8 cellular contexts compared by ENCODE assay signal in genomic region chr16:67109407-67110135, GRCh38. TPM values are rescaled to one million over a fixed set of nuclear protein-coding genes. Genes with fewer than 3 reads are reported as not detected.
DNase-seq lines count a peak whose midpoint lies in the region; ATAC-seq and TF ChIP-seq lines count a peak whose summit lies in the region.

Gene PHAF1 (plus strand): TSS chr16:67109941. CDS start chr16:67110176, 235 bp downstream.

- H3K9me3 ChIP-seq in ES-I3 (ENCODE audit: control insufficient read depth, insufficient read depth, low read length) (no peaks in the 10 kb centered on the region), H9 (ENCODE audit: control insufficient read depth, low read depth, low read length) (no peaks in the 10 kb centered on the region), MM.1S (replicated peaks; ENCODE audit: insufficient read depth, low read length) (no peaks in the 10 kb centered on the region), SJCRH30 (replicated peaks) (no peaks in the 10 kb centered on the region), neural cell (ENCODE audit: low read length) (no peaks in the 10 kb centered on the region)

- H3K14ac ChIP-seq in H9 (ENCODE audit: insufficient read depth, low read length) = peak within 1 kb of the TSS; percentile 13; the same call in 1 of the 2 replicates

- H3F3A ChIP-seq in MM.1S (ENCODE audit: insufficient read depth, low read length) (no peaks in the 10 kb centered on the region), neural cell (ENCODE audit: insufficient read depth, low read length, poor library complexity, severe bottlenecking) (no peaks in the 10 kb centered on the region)

- H2BK120ac ChIP-seq in H9 (ENCODE audit: low read depth, low read length, poor library complexity, severe bottlenecking) = no peak within 1 kb of the TSS

- no peak within 1 kb of the TSS for H3K4ac ChIP-seq in H9 (ENCODE audit: low read depth, low read length)

- DNase-seq in H9 (peak; percentile 96), MM.1S (peak; percentile 94), SJCRH30 (peak; percentile 94 to 96), activated gamma-delta T cell treated with Interleukin-2 at 50 U/mL for 16 hours (peak; percentile 95), fibroblast of villous mesenchyme (ENCODE audit: low read depth) (peak; percentile 88)
- DNase-seq in stimulated activated naive CD8-positive, alpha-beta T cell treated with anti-CD3 and anti-CD28 coated beads, Interleukin-15, amount 100 ng/mL, for 72 hours = peak; percentile 95 to 97

- no peak within 1 kb of the TSS for H2BK12ac ChIP-seq in H9 (ENCODE audit: insufficient read length, low read depth, low read length)

- H2AFZ ChIP-seq in H9 (ENCODE audit: low read length) = peak within 1 kb of the TSS; percentile 23
- peak within 1 kb of the TSS; percentile 100 for H2AFZ ChIP-seq in MM.1S (ENCODE audit: low read length)
- H2AFZ ChIP-seq in neural cell (ENCODE audit: low read depth, low read length) = peak within 1 kb of the TSS; percentile 86

- no peak within 1 kb of the TSS for H4K8ac ChIP-seq in H9 (replicated peaks; ENCODE audit: insufficient read length, low read depth, low read length)

- peaks cover 9% of the 10 kb centered on the region for H3K23me2 ChIP-seq in H9 (ENCODE audit: insufficient read length, low read depth, low read length, poor library complexity, severe bottlenecking)

- TF ChIP-seq RAD21 in neural cell (conservative IDR thresholded peaks at IDR 0.05) = peak; percentile 11

- peak within 1 kb of the TSS; percentile 82 for H3K9ac ChIP-seq in ES-I3 (ENCODE audit: low read depth, low read length)
- H3K9ac ChIP-seq in H9 (ENCODE audit: extremely low read depth, insufficient read length, low read length) = peak within 1 kb of the TSS; percentile 81
- peak within 1 kb of the TSS; percentile 80 for H3K9ac ChIP-seq in MM.1S (ENCODE audit: low read length)
- H3K9ac ChIP-seq in neural cell (ENCODE audit: low read length) = peak within 1 kb of the TSS; percentile 86

- TF ChIP-seq CTCF in H9 (conservative IDR thresholded peaks at IDR 0.05) (no peak), MM.1S (IDR thresholded peaks at IDR 0.05; ENCODE audit: low read length) (no peak), fibroblast of villous mesenchyme (IDR thresholded peaks at IDR 0.05; ENCODE audit: insufficient read depth, low read depth, low read length) (no peak), neural cell (IDR thresholded peaks at IDR 0.05; ENCODE audit: poor library complexity, severe bottlenecking) (no peak)

- H3K4me3 ChIP-seq in MM.1S (ENCODE audit: low read length) = peak within 1 kb of the TSS; percentile 96
- H3K4me3 ChIP-seq in SJCRH30 = peak within 1 kb of the TSS; percentile 82
- peak within 1 kb of the TSS; percentile 87 for H3K4me3 ChIP-seq in fibroblast of villous mesenchyme (ENCODE audit: low read depth, low read length)
- peak within 1 kb of the TSS; percentile 99 for H3K4me3 ChIP-seq in neural cell (ENCODE audit: low read length)

- H3K27me3 ChIP-seq in H9 (ENCODE audit: insufficient read depth, low read length) = no peaks in the 10 kb centered on the region
- no peaks in the 10 kb centered on the region for H3K27me3 ChIP-seq in MM.1S (replicated peaks; ENCODE audit: insufficient read depth, low read length)
- no peaks in the 10 kb centered on the region for H3K27me3 ChIP-seq in SJCRH30
- H3K27me3 ChIP-seq in neural cell (ENCODE audit: insufficient read depth, low read depth, low read length) = no peaks in the 10 kb centered on the region

- peak within 1 kb of the TSS; percentile 99 for H3K4me3 Mint-ChIP-seq in H9
- H3K4me3 Mint-ChIP-seq in stimulated activated naive CD8-positive, alpha-beta T cell treated with anti-CD3 and anti-CD28 coated beads, Interleukin-15, amount 100 ng/mL, for 72 hours = peak within 1 kb of the TSS; percentile 95 to 96

- H4K5ac ChIP-seq in H9 (ENCODE audit: insufficient read length, low read depth, low read length) = no peak within 1 kb of the TSS

- no peak within 1 kb of the TSS for H3T11ph ChIP-seq in H9 (ENCODE audit: low read length)

- H3K56ac ChIP-seq in H9 (ENCODE audit: insufficient read length, low read depth, low read length) = no peak within 1 kb of the TSS

- H2BK20ac ChIP-seq in H9 (ENCODE audit: low read depth, low read length, poor library complexity, severe bottlenecking) = no peak within 1 kb of the TSS

- H2BK15ac ChIP-seq in H9 (ENCODE audit: low read depth, low read length) = no peak within 1 kb of the TSS

- H3K27ac Mint-ChIP-seq in H9 = peak within 1 kb of the TSS; percentile 83 to 96 (median 91); a peak in 5 of 7 replicates
- H3K27ac Mint-ChIP-seq in stimulated activated naive CD8-positive, alpha-beta T cell treated with anti-CD3 and anti-CD28 coated beads, Interleukin-15, amount 100 ng/mL, for 72 hours = peak within 1 kb of the TSS; percentile 81 to 94

- no peak within 1 kb of the TSS for H4K91ac ChIP-seq in H9 (ENCODE audit: insufficient read length, low read depth, low read length)

- H3K79me1 ChIP-seq in H9 (ENCODE audit: insufficient read depth, low read depth, low read length, poor library complexity, severe bottlenecking) = no peaks in the 10 kb centered on the region

- H3K27me3 Mint-ChIP-seq in H9 (ENCODE audit: low read depth) = peaks cover 1% of the 10 kb centered on the region
- H3K27me3 Mint-ChIP-seq in stimulated activated naive CD8-positive, alpha-beta T cell treated with anti-CD3 and anti-CD28 coated beads, Interleukin-15, amount 100 ng/mL, for 72 hours = no peaks in the 10 kb centered on the region

- H3K9me2 ChIP-seq in MM.1S (replicated peaks; ENCODE audit: insufficient read depth, low read length) (no peaks in the 10 kb centered on the region), neural cell (ENCODE audit: insufficient read depth, low read length) (no peaks in the 10 kb centered on the region)

- no peaks in the 10 kb centered on the region for H3K9me3 Mint-ChIP-seq in H9
- no peaks in the 10 kb centered on the region for H3K9me3 Mint-ChIP-seq in stimulated activated naive CD8-positive, alpha-beta T cell treated with anti-CD3 and anti-CD28 coated beads, Interleukin-15, amount 100 ng/mL, for 72 hours

- no peak within 1 kb of the TSS for H2AK5ac ChIP-seq in H9 (ENCODE audit: insufficient read length, low read length)

- H3K4me2 ChIP-seq in H9 (ENCODE audit: insufficient read depth, insufficient read length, low read length) (peak within 1 kb of the TSS; percentile 86), MM.1S (ENCODE audit: low read depth, low read length) (peak within 1 kb of the TSS; percentile 100), neural cell (ENCODE audit: low read length) (peak within 1 kb of the TSS; percentile 73)

- H3K4me1 ChIP-seq in ES-I3 (ENCODE audit: insufficient read depth, low read length) (peaks cover 7% of the 10 kb centered on the region; the same call in 1 of the 2 replicates), H9 (ENCODE audit: insufficient read depth, low read length) (no peaks in the 10 kb centered on the region), MM.1S (ENCODE audit: low read length) (peaks cover 8% of the 10 kb centered on the region; the same call in 1 of the 2 replicates), SJCRH30 (peaks cover 10% of the 10 kb centered on the region; the same call in 1 of the 2 replicates)

- H4K20me1 ChIP-seq in H9 (ENCODE audit: control insufficient read depth, insufficient read depth, insufficient read length) = no peaks in the 10 kb centered on the region
- no peaks in the 10 kb centered on the region for H4K20me1 ChIP-seq in MM.1S (ENCODE audit: insufficient read depth, low read length)
- no peaks in the 10 kb centered on the region for H4K20me1 ChIP-seq in neural cell (ENCODE audit: insufficient read depth)

- H3K27ac ChIP-seq in H9 (ENCODE audit: insufficient read length, low read depth, low read length) (no peak within 1 kb of the TSS), MM.1S (ENCODE audit: low read length) (no peak within 1 kb of the TSS; the same call in 1 of the 2 replicates), SJCRH30 (peak within 1 kb of the TSS; percentile 46), neural cell (ENCODE audit: low read length) (peak within 1 kb of the TSS; percentile 55)

- no peak within 1 kb of the TSS for H2BK5ac ChIP-seq in H9 (ENCODE audit: insufficient read length, low read length)

- peak; percentile 91 for ATAC-seq in stimulated activated naive CD8-positive, alpha-beta T cell treated with anti-CD3 and anti-CD28 coated beads, Interleukin-15, amount 100 ng/mL, for 72 hours

- H3K36me3 ChIP-seq in ES-I3 (ENCODE audit: insufficient read depth, low read length) = no peaks in the 10 kb centered on the region
- no peaks in the 10 kb centered on the region for H3K36me3 ChIP-seq in MM.1S (replicated peaks; ENCODE audit: insufficient read depth, low read length)
- H3K36me3 ChIP-seq in SJCRH30 = no peaks in the 10 kb centered on the region
- no peaks in the 10 kb centered on the region for H3K36me3 ChIP-seq in neural cell (ENCODE audit: insufficient read depth, low read length)

- H3K36me3 Mint-ChIP-seq in H9 (ENCODE audit: insufficient read depth in 1 of 3, low read depth in 3 of 3) = peaks cover 0 to 5% (median 0%) of the 10 kb centered on the region in 3 experiments; a peak in 2 of 7 replicates

- no peak within 1 kb of the TSS for H3K23ac ChIP-seq in H9 (ENCODE audit: insufficient read length, low read depth, low read length)

- peaks cover 15 to 21% of the 10 kb centered on the region in 2 experiments for H3K4me1 Mint-ChIP-seq in H9
- H3K4me1 Mint-ChIP-seq in stimulated activated naive CD8-positive, alpha-beta T cell treated with anti-CD3 and anti-CD28 coated beads, Interleukin-15, amount 100 ng/mL, for 72 hours = peaks cover 37% of the 10 kb centered on the region

- H3K18ac ChIP-seq in H9 (ENCODE audit: insufficient read length, low read depth, low read length) = peak within 1 kb of the TSS; percentile 92

- H3K79me2 ChIP-seq in H9 (ENCODE audit: insufficient read depth, low read length) = peaks cover 6% of the 10 kb centered on the region; the same call in 1 of the 2 replicates
- peaks cover 43% of the 10 kb centered on the region for H3K79me2 ChIP-seq in MM.1S (ENCODE audit: low read length)
- H3K79me2 ChIP-seq in neural cell (replicated peaks; ENCODE audit: insufficient read depth, low read length) = peaks cover 34% of the 10 kb centered on the region

- no CpG with 5 or more reads among the region's 63 CpGs for WGBS in H9 (ENCODE audit: extremely low coverage, insufficient read length, low lambda C conversion rate)

- no peak for TF ChIP-seq EP300 in neural cell (conservative IDR thresholded peaks at IDR 0.05; ENCODE audit: poor library complexity, severe bottlenecking)

RNA-seq across cellular contexts. Expression of gene PHAF1, which starts in this region (rescaled TPM):
- total RNA-seq in H9 (2021) (18.2 and 18.8 TPM in 2 replicates), fibroblast of villous mesenchyme (12.9 and 16.0 TPM in 2 replicates)
- total RNA-seq in SJCRH30 (2014; rRNA removed; shearing (Covaris generic)) = 39.5 and 45.2 TPM in 2 replicates
- polyA plus RNA-seq in neural cell = 9.8 and 25.9 TPM in 2 replicates
- polyA minus RNA-seq in neural cell = 20.2 and 24.1 TPM in 2 replicates

Comparison
In these comparisons a context has a peak if more than half of its experiments do, and no peak if none do; other contexts are left out.
1. H2AFZ ChIP-seq: peak in every context shown above with its lines; median percentile 100 in MM.1S; 86 in neural cell; 23 in H9.
2. H3K27ac ChIP-seq: peak in SJCRH30 (single experiment) and neural cell (single experiment); none in H9 (single experiment) and MM.1S (single experiment).
3. Peak in every context shown above with its lines, with median percentiles within 50 percentile points of each other: H3K9ac ChIP-seq, DNase-seq, H3K4me2 ChIP-seq and H3K4me3 ChIP-seq.